Comparison of ENCODE assay signal across 8 cellular contexts in genomic region chr9:118522093-118523028, GRCh38.
A peak's percentile ranks its signal among the peaks of the same experiment; 100 is the strongest.
DNase-seq lines count a peak whose midpoint lies in the region; ATAC-seq and TF ChIP-seq lines count a peak whose summit lies in the region.

No MANE protein-coding gene starts in this region.

- H3K27ac Mint-ChIP-seq in activated T-cell treated with anti-CD3 and anti-CD28 coated beads, Interleukin-2, amount 50 U/mL, for 72 hours: no peak overlapping the region

- H3K27ac ChIP-seq in dorsolateral prefrontal cortex: no peak overlapping the region

- H3K4me3 Mint-ChIP-seq in activated T-cell treated with anti-CD3 and anti-CD28 coated beads, Interleukin-2, amount 50 U/mL, for 72 hours: no peak overlapping the region

- peak in 55 of 56 donors; percentile 23 to 68 (median 57) for TF ChIP-seq CTCF in dorsolateral prefrontal cortex (IDR thresholded peaks at IDR 0.05 in 54 of 56, conservative IDR thresholded peaks at IDR 0.05 in 2 of 56; ENCODE audit: low read depth in 1 of 56, partially characterized antibody in 56 of 56)

- peak; percentile 31 to 60 for ATAC-seq in activated T-cell treated with anti-CD3 and anti-CD28 coated beads, Interleukin-2, amount 50 U/mL, for 72 hours (replicated peaks in 1 of 2)
- ATAC-seq in GM21381 (IDR thresholded peaks at IDR 0.05; ENCODE audit: unreplicated experiment) (peak; percentile 87), HG03469 (IDR thresholded peaks at IDR 0.05; ENCODE audit: unreplicated experiment) (peak; percentile 92)

- H3K36me3 Mint-ChIP-seq in activated T-cell treated with anti-CD3 and anti-CD28 coated beads, Interleukin-2, amount 50 U/mL, for 72 hours (ENCODE audit: insufficient read depth in 2 of 2): no peaks in the 10 kb centered on the region

- H3K27me3 Mint-ChIP-seq in activated T-cell treated with anti-CD3 and anti-CD28 coated beads, Interleukin-2, amount 50 U/mL, for 72 hours (ENCODE audit: low read depth): no peaks in the 10 kb centered on the region

- no peaks in the 10 kb centered on the region for H3K4me1 ChIP-seq in NT2/D1 (ENCODE audit: insufficient read depth, insufficient read length)

- H3K9ac ChIP-seq in NT2/D1 (ENCODE audit: insufficient read length, low read depth): no peak overlapping the region

- H3K9me3 Mint-ChIP-seq in activated T-cell treated with anti-CD3 and anti-CD28 coated beads, Interleukin-2, amount 50 U/mL, for 72 hours: peaks cover 1 to 3% of the 10 kb centered on the region in 2 donors

- no peak overlapping the region for H3K4me3 ChIP-seq in NT2/D1 (ENCODE audit: insufficient read length, low read depth)
- no peak overlapping the region for H3K4me3 ChIP-seq in dorsolateral prefrontal cortex

- H3K27me3 ChIP-seq in NT2/D1 (ENCODE audit: insufficient read depth, insufficient read length) (no peaks in the 10 kb centered on the region), dorsolateral prefrontal cortex (no peaks in the 10 kb centered on the region)

- H3K9me3 ChIP-seq in NT2/D1 (ENCODE audit: insufficient read depth, low read length): no peaks in the 10 kb centered on the region

- no peaks in the 10 kb centered on the region for H3K36me3 ChIP-seq in NT2/D1 (ENCODE audit: insufficient read depth, insufficient read length, low read length)

- DNase-seq in activated T-cell treated with anti-CD3 and anti-CD28 coated beads, Interleukin-2, amount 50 U/mL, for 72 hours: peak; percentile 7 to 27
- no peak for DNase-seq in activated T-cell treated with anti-CD3 and anti-CD28 coated beads, Interleukin-2, amount 50 U/mL, for 1 hour
- peak; percentile 83 for DNase-seq in NT2/D1 (ENCODE audit: low read depth, low spot score)
- peak in 5 of 10 donors; percentile 5 to 48 (median 20) for DNase-seq in dorsolateral prefrontal cortex
- DNase-seq in myocyte (ENCODE audit: low read depth): peak; percentile 75
- no peak for DNase-seq in T1000 (lab: John Stamatoyannopoulos, UW)

- intact Hi-C loops in dorsolateral prefrontal cortex (cut with DNase I): no loop called here

- no peaks in the 10 kb centered on the region for H3K4me1 Mint-ChIP-seq in activated T-cell treated with anti-CD3 and anti-CD28 coated beads, Interleukin-2, amount 50 U/mL, for 72 hours (ENCODE audit: low read depth)

Comparison
In these comparisons a context has a peak if more than half of its experiments do, and no peak if none do; other contexts are left out.
1. DNase-seq: peak in activated T-cell treated with anti-CD3 and anti-CD28 coated beads, Interleukin-2, amount 50 U/mL, for 72 hours (2 of 2), NT2/D1 (single experiment) and myocyte (single experiment); none in activated T-cell treated with anti-CD3 and anti-CD28 coated beads, Interleukin-2, amount 50 U/mL, for 1 hour (single experiment) and T1000 (single experiment).
2. Peak in every context shown above with its lines, with median percentiles within 50 percentile points of each other: ATAC-seq.